In genomic region chr4:153419029-153419428, GRCh38 we compare ENCODE assay signal across 24 cellular contexts. TPM values are rescaled to one million over a fixed set of nuclear protein-coding genes. Genes with fewer than 3 reads are reported as not detected.
DNase-seq lines count a peak whose midpoint lies in the region; ATAC-seq, FAIRE-seq and TF ChIP-seq lines count a peak whose summit lies in the region.
"Had no signal": no experiment of that assay in that cellular context is flagged by ENCODE, and none has a peak within 500 bp of the region (broad histone marks: within the 10 kb centered on the region; RNA-seq: fewer than 3 reads in every experiment).

No MANE protein-coding gene starts in this region.

- H3K4me1 Mint-ChIP-seq in H9: peaks cover 8 to 9% of the 10 kb centered on the region in 2 experiments
- H3K4me1 Mint-ChIP-seq in nephron progenitor cell: peaks cover 14% of the 10 kb centered on the region

- H2AK5ac ChIP-seq in H9 (ENCODE audit: insufficient read length, low read length): no peak overlapping the region

- no peak overlapping the region for H2BK12ac ChIP-seq in H9 (ENCODE audit: insufficient read length, low read depth, low read length)

- H3K56ac ChIP-seq in H9 (ENCODE audit: insufficient read length, low read depth, low read length): no peak overlapping the region

- H3K27me3 Mint-ChIP-seq in H9 (ENCODE audit: low read depth) (no peaks in the 10 kb centered on the region), nephron progenitor cell (ENCODE audit: low read depth, poor library complexity) (no peaks in the 10 kb centered on the region)
- H3K27me3 Mint-ChIP-seq: activated CD8-positive, alpha-beta memory T cell treated with anti-CD3 and anti-CD28 coated beads, Interleukin-2, amount 10 ng/mL, durations not matched to agents 7 days and 5 days; stimulated activated naive B cell treated with anti-CD40 and anti-IgM and Interleukin-4, amounts not matched to agents 10 μg/mL and 1 μg/mL and 100 μg/mL, for 72 hours; T-helper 17 cell had no signal

- no peaks in the 10 kb centered on the region for H3K27me3 ChIP-seq in H9 (ENCODE audit: insufficient read depth, low read length)
- H3K27me3 ChIP-seq in GM12878 (replicated peaks in 1 of 2; ENCODE audit: control insufficient read depth in 2 of 2, insufficient read depth in 2 of 2, low read length in 1 of 2): no peaks in the 10 kb centered on the region
- no peaks in the 10 kb centered on the region for H3K27me3 ChIP-seq in transverse colon
- H3K27me3 ChIP-seq: neural progenitor cell had no signal

- H3K27ac ChIP-seq in H9 (ENCODE audit: insufficient read length, low read depth, low read length): no peak overlapping the region
- no peak overlapping the region for H3K27ac ChIP-seq in GM12878 (ENCODE audit: control insufficient read depth, insufficient read depth)
- H3K27ac ChIP-seq in transverse colon: no peak overlapping the region
- H3K27ac ChIP-seq: epithelial cell of prostate, prostate gland had no signal

- peak; percentile 26; the same call in 1 of the 3 replicates for ATAC-seq in GM12878
- ATAC-seq: activated CD8-positive, alpha-beta memory T cell treated with anti-CD3 and anti-CD28 coated beads, Interleukin-2, amount 10 ng/mL, durations not matched to agents 7 days and 5 days; left lobe of liver; sciatic nerve; T-helper 17 cell had no signal

- DNase-seq in GM12891 (ENCODE audit: insufficient read length, low spot score) (no peak), H9 (no peak), GM12878 (ENCODE audit: low read depth, low spot score) (no peak), nephron progenitor cell (no peak), lower leg skin (ENCODE audit: low spot score in 2 of 2) (no peak), NAMALWA (ENCODE audit: low spot score) (no peak), transverse colon (no peak)
- DNase-seq: activated CD4-positive, alpha-beta T cell treated with anti-CD3 and anti-CD28 coated beads for 48 hours; activated CD8-positive, alpha-beta memory T cell treated with anti-CD3 and anti-CD28 coated beads, Interleukin-2, amount 10 ng/mL, durations not matched to agents 7 days and 5 days; activated naive CD4-positive, alpha-beta T cell treated with Interleukin-2 at 50 U/mL for 16 hours; aorta; effector CD4-positive, alpha-beta T cell; NCI-H226; RPMI8226; stimulated activated CD4-positive, alpha-beta T cell treated with anti-CD3 and anti-CD28 coated beads, Interleukin-4, amount 100 ng/mL, for 4 hours; stimulated activated naive B cell treated with anti-CD40 and anti-IgM and Interleukin-4, amounts not matched to agents 10 μg/mL and 1 μg/mL and 100 μg/mL, for 72 hours; T-helper 17 cell had no signal

- no peak overlapping the region for H2BK5ac ChIP-seq in H9 (ENCODE audit: insufficient read length, low read length)

- no peaks in the 10 kb centered on the region for H3K9me3 ChIP-seq in H9 (ENCODE audit: control insufficient read depth, low read depth, low read length)
- no peaks in the 10 kb centered on the region for H3K9me3 ChIP-seq in GM12878 (replicated peaks; ENCODE audit: control insufficient read depth, insufficient read depth, low read length)
- H3K9me3 ChIP-seq in transverse colon: no peaks in the 10 kb centered on the region
- H3K9me3 ChIP-seq: prostate gland had no signal

- TF ChIP-seq CTCF in H9 (conservative IDR thresholded peaks at IDR 0.05) (no peak), GM12878 (IDR thresholded peaks at IDR 0.05 in 2 of 3, conservative IDR thresholded peaks at IDR 0.05 in 1 of 3; ENCODE audit: control insufficient read depth in 2 of 3, extremely low read depth in 1 of 3, insufficient read depth in 1 of 3, low read depth in 3 of 3, low read length in 3 of 3) (no peak), nephron progenitor cell (IDR thresholded peaks at IDR 0.05) (no peak), lower leg skin (IDR thresholded peaks at IDR 0.05) (no peak), transverse colon (IDR thresholded peaks at IDR 0.05) (no peak)

- no peak overlapping the region for H4K8ac ChIP-seq in H9 (replicated peaks; ENCODE audit: insufficient read length, low read depth, low read length)

- no peak overlapping the region for H2AFZ ChIP-seq in H9 (ENCODE audit: low read length)
- peak overlapping the region; percentile 34; the same call in 1 of the 2 replicates for H2AFZ ChIP-seq in GM12878 (ENCODE audit: control insufficient read depth, low read depth, low read length)
- H2AFZ ChIP-seq: neural progenitor cell had no signal

- H3K14ac ChIP-seq in H9 (ENCODE audit: insufficient read depth, low read length): no peak overlapping the region

- CTCF ChIA-PET in GM12878 (lab: Yijun Ruan, JAX): interaction anchor here (1.4 to 2.9 kb wide), 2 partner anchors 73 to 224 kb away, joined by 3 to 6 read pairs; no protein-coding TSS in a partner anchor

- H4K20me1 ChIP-seq in H9 (ENCODE audit: control insufficient read depth, insufficient read depth, insufficient read length): no peaks in the 10 kb centered on the region
- H4K20me1 ChIP-seq in GM12878 (ENCODE audit: control insufficient read depth, insufficient read depth): no peaks in the 10 kb centered on the region

- SMC1A ChIA-PET in GM12878 (lab: Charles Lee; ENCODE audit: uncharacterized antibody, unreplicated experiment): interaction anchor here (0.5 to 1.0 kb wide), 3 partner anchors 10 to 182 kb away, joined by 3 read pairs; no protein-coding TSS in a partner anchor

- peaks cover 0 to 5% (median 0%) of the 10 kb centered on the region in 3 experiments; a peak in 1 of 7 replicates for H3K36me3 Mint-ChIP-seq in H9 (ENCODE audit: insufficient read depth in 1 of 3, low read depth in 3 of 3)
- peaks cover 6% of the 10 kb centered on the region for H3K36me3 Mint-ChIP-seq in nephron progenitor cell (ENCODE audit: low read depth)

- H3K27ac Mint-ChIP-seq in H9 (peak overlapping the region in 2 of 3 experiments; percentile 14 to 53; a peak in 3 of 7 replicates), nephron progenitor cell (peak overlapping the region; percentile 36)
- H3K27ac Mint-ChIP-seq: activated CD8-positive, alpha-beta memory T cell treated with anti-CD3 and anti-CD28 coated beads, Interleukin-2, amount 10 ng/mL, durations not matched to agents 7 days and 5 days; CD14-positive monocyte; neural progenitor cell; T-helper 17 cell had no signal

- no peak overlapping the region for H2BK15ac ChIP-seq in H9 (ENCODE audit: low read depth, low read length)

- no peak overlapping the region for H3K18ac ChIP-seq in H9 (ENCODE audit: insufficient read length, low read depth, low read length)

- no peak overlapping the region for H3K23ac ChIP-seq in H9 (ENCODE audit: insufficient read length, low read depth, low read length)

- H3K79me2 ChIP-seq in H9 (ENCODE audit: insufficient read depth, low read length) (no peaks in the 10 kb centered on the region), GM12878 (ENCODE audit: control insufficient read depth, insufficient read depth, low read length) (no peaks in the 10 kb centered on the region)

- H2BK120ac ChIP-seq in H9 (ENCODE audit: low read depth, low read length, poor library complexity, severe bottlenecking): no peak overlapping the region

- H3K4me2 ChIP-seq in H9 (ENCODE audit: insufficient read depth, insufficient read length, low read length): no peak overlapping the region
- no peak overlapping the region for H3K4me2 ChIP-seq in GM12878 (ENCODE audit: control insufficient read depth, insufficient read depth)
- H3K4me2 ChIP-seq: neural progenitor cell had no signal

- H3K9ac ChIP-seq in H9 (ENCODE audit: extremely low read depth, insufficient read length, low read length) (no peak overlapping the region), GM12878 (ENCODE audit: control insufficient read depth, insufficient read depth, low read length) (no peak overlapping the region)
- H3K9ac ChIP-seq: neural progenitor cell had no signal

- POLR2A ChIA-PET in GM12878 (lab: Charles Lee): no interaction called here

- TF ChIP-seq RAD21 in GM12878 (IDR thresholded peaks at IDR 0.05; ENCODE audit: insufficient read depth, low read depth, low read length): no peak

- H4K91ac ChIP-seq in H9 (ENCODE audit: insufficient read length, low read depth, low read length): no peak overlapping the region

- H3T11ph ChIP-seq in H9 (ENCODE audit: low read length): no peak overlapping the region

- in situ Hi-C loops in GM12878 (cut with MboI) (no loop called here), transverse colon (cut with MboI; ENCODE audit: low pct_ligation_motif_present in 1 of 4, low pct_unique_long_range_greater_than_20kb in 1 of 4, low sequenced_read_pairs in 3 of 4) (no loop called here)

- RAD21 ChIA-PET in GM12878 (lab: Charles Lee; ENCODE audit: unreplicated experiment): no interaction called here

- no peak overlapping the region for H2BK20ac ChIP-seq in H9 (ENCODE audit: low read depth, low read length, poor library complexity, severe bottlenecking)

- H3K79me1 ChIP-seq in H9 (ENCODE audit: insufficient read depth, low read depth, low read length, poor library complexity, severe bottlenecking): no peaks in the 10 kb centered on the region

- H3K36me3 ChIP-seq in GM12878 (ENCODE audit: control insufficient read depth in 2 of 2, insufficient read depth in 2 of 2, low read length in 1 of 2) (no peaks in the 10 kb centered on the region), transverse colon (no peaks in the 10 kb centered on the region)
- H3K36me3 ChIP-seq: neural progenitor cell, prostate gland had no signal

- no peak for TF ChIP-seq POLR2A in GM12891 (IDR thresholded peaks at IDR 0.05; ENCODE audit: low read depth, low read length)
- TF ChIP-seq POLR2A in GM12878 (IDR thresholded peaks at IDR 0.05; ENCODE audit: low read depth, low read length): no peak
- no peak for TF ChIP-seq POLR2A in lower leg skin (IDR thresholded peaks at IDR 0.05)
- no peak for TF ChIP-seq POLR2A in transverse colon (IDR thresholded peaks at IDR 0.05)

- H3K23me2 ChIP-seq in H9 (ENCODE audit: insufficient read length, low read depth, low read length, poor library complexity, severe bottlenecking): no peaks in the 10 kb centered on the region

- no peak overlapping the region for H3K4me3 Mint-ChIP-seq in H9
- no peak overlapping the region for H3K4me3 Mint-ChIP-seq in nephron progenitor cell
- H3K4me3 Mint-ChIP-seq: activated CD8-positive, alpha-beta memory T cell treated with anti-CD3 and anti-CD28 coated beads, Interleukin-2, amount 10 ng/mL, durations not matched to agents 7 days and 5 days; CD14-positive monocyte; neural progenitor cell; T-helper 17 cell had no signal

- H4K5ac ChIP-seq in H9 (ENCODE audit: insufficient read length, low read depth, low read length): no peak overlapping the region

- TF ChIP-seq EP300 in GM12878 (IDR thresholded peaks at IDR 0.05; ENCODE audit: borderline replicate concordance in 1 of 2, control insufficient read depth in 1 of 2, low read depth in 2 of 2, low read length in 2 of 2) (no peak), transverse colon (IDR thresholded peaks at IDR 0.05; ENCODE audit: low read depth) (no peak)

- FAIRE-seq in GM12891 (lab: Jason Lieb, UNC) (peak; percentile 92), GM12878 (lab: Jason Lieb, UNC) (no peak)
- FAIRE-seq: colon had no signal

- H3K4me1 ChIP-seq in H9 (ENCODE audit: insufficient read depth, low read length) (no peaks in the 10 kb centered on the region), GM12878 (ENCODE audit: control insufficient read depth, insufficient read depth, low read length) (peaks cover 9% of the 10 kb centered on the region), transverse colon (no peaks in the 10 kb centered on the region)
- H3K4me1 ChIP-seq: prostate gland had no signal

- no CpG with 5 or more reads among the region's 5 CpGs for WGBS in H9 (ENCODE audit: extremely low coverage, insufficient read length, low lambda C conversion rate)
- 86% methylated on average over 5 of the region's 5 CpGs for WGBS in GM12878 (ENCODE audit: insufficient coverage, insufficient replicate concordance, low lambda C conversion rate, missing lambda C conversion rate)
- WGBS in lower leg skin, 2 donors: 76 to 89% methylated on average over 5 of the region's 5 CpGs
- WGBS in transverse colon (ENCODE audit: low coverage in 1 of 2), 2 donors: 83 to 84% methylated on average over 3 to 5 of the region's 5 CpGs

- H3K4me3 ChIP-seq in GM12878 (no peak overlapping the region), lower leg skin (ENCODE audit: low read depth, poor library complexity, severe bottlenecking) (no peak overlapping the region), transverse colon (no peak overlapping the region)
- H3K4me3 ChIP-seq: neural progenitor cell, prostate gland had no signal

- no peaks in the 10 kb centered on the region for H3K9me3 Mint-ChIP-seq in H9
- H3K9me3 Mint-ChIP-seq in nephron progenitor cell: no peaks in the 10 kb centered on the region
- H3K9me3 Mint-ChIP-seq: neural progenitor cell had no signal

- no TSS peak for BruUV-seq in GM12878 (replicated peaks; lab: Mats Ljungman, UMichigan)

- no peak overlapping the region for H3K4ac ChIP-seq in H9 (ENCODE audit: low read depth, low read length)

- intact Hi-C loops in GM12878 (cut with micrococcal nuclease; ENCODE audit: unreplicated experiment): no loop called here
- intact Hi-C loops in lower leg skin (cut with DNase I; ENCODE audit: low total_unique reads): no loop called here
- intact Hi-C loops in transverse colon (cut with DNase I; ENCODE audit: low total_unique reads): no loop called here

RNA-seq across cellular contexts. Expression of gene TMEM131L, which starts 47.1 kb away (rescaled TPM):
- 50.3 TPM for polyA plus RNA-seq in GM12891 (2012; ENCODE audit: low read depth, missing spikeins)
- 14.6 and 15.9 TPM in 2 replicates for total RNA-seq in H9 (2021)
- 766 and 777 TPM in 2 replicates for total RNA-seq in GM12878 (2013; cell fraction: nucleolus; rRNA removed)
- total RNA-seq in GM12878 (2014; rRNA removed): 77.0 and 90.4 TPM in 2 replicates
- total RNA-seq in GM12878 (2014; rRNA removed; fragmentation: Illumina TruSeq; extraction: Trizol): 64.0 and 66.4 TPM in 2 replicates
- 77.8 and 85.2 TPM in 2 replicates for total RNA-seq in GM12878 (2021)
- polyA plus RNA-seq in GM12878 (2011; ENCODE audit: low read depth): 39.6 TPM
- polyA plus RNA-seq in GM12878 (2011; rRNA removed): 90.9 and 101 TPM in 2 replicates
- 65.6 and 84.8 TPM in 2 replicates for polyA plus RNA-seq in GM12878 (2011; cell fraction: cytosol; rRNA removed)
- 169 and 183 TPM in 2 replicates for polyA plus RNA-seq in GM12878 (2011; cell fraction: nucleus; rRNA removed)
- 45.1 and 70.5 TPM in 2 replicates for polyA plus RNA-seq in GM12878 (2012)
- 74.3 and 94.5 TPM in 2 replicates for polyA plus RNA-seq in GM12878 (2014; fragmentation: Illumina TruSeq; extraction: Trizol)
- polyA plus RNA-seq in GM12878 (2014; fragmentation: Nextera tagmentation; extraction: Ambion mirVana): 1 to 10 TPM; 8.5 to 9.5 TPM
- polyA plus RNA-seq in GM12878 (2014; rRNA removed): 47.1 and 47.5 TPM in 2 replicates
- polyA plus RNA-seq in GM12878 (2016; fragmentation: Nextera tagmentation; extraction: Ambion mirVana): 10 to 100 TPM; 74.5 TPM
- polyA minus RNA-seq in GM12878 (2011; rRNA and poly(A)+ RNA removed): 177 and 187 TPM in 2 replicates
- 53.1 and 74.4 TPM in 2 replicates for polyA minus RNA-seq in GM12878 (2011; cell fraction: cytosol; rRNA and poly(A)+ RNA removed)
- polyA minus RNA-seq in GM12878 (2011; cell fraction: nucleus; rRNA and poly(A)+ RNA removed): 194 and 231 TPM in 2 replicates
- total RNA-seq in lower leg skin: 10 to 100 TPM in 3 of 4 donors, 1 to 10 TPM in 1; 8.3 to 15.9 (median 12.1) TPM
- total RNA-seq in transverse colon: 10 to 100 TPM in 2 of 4 donors, 1 to 10 TPM in 2; 5.2 to 14.8 (median 8.3) TPM
